25 cellular contexts compared by ENCODE assay signal in the genomic region with DNA sequence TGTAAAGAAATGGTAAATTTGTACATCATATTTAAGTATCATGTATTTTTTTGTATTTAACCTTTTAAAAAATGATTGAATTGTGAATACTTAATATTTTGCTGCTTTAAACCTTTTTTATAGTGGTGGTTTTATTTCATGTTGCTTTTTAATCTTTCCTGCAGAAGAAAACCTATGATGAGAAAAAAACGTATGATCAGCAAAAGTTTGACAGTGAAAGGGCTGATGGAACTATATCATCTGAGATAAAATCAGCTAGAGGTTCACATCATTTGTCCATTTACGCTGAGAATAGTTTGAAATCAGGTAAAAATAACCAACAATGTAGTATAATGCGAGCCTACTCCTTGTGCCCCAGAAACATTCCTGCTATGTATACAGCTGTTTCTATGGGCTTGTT.
"Had no signal": no experiment of that assay in that cellular context is flagged by ENCODE, and none has a peak within 500 bp of the region (broad histone marks: within the 10 kb centered on the region; RNA-seq: fewer than 3 reads in every experiment).

No MANE protein-coding gene starts in this region.

- H3K9me3 Mint-ChIP-seq: immature natural killer cell; memory B cell; natural killer cell; stimulated activated naive B cell treated with anti-CD40 and anti-IgM and Interleukin-4, amounts not matched to agents 10 μg/mL and 1 μg/mL and 100 μg/mL, for 72 hours; stimulated activated naive CD8-positive, alpha-beta T cell treated with anti-CD3 and anti-CD28 coated beads, Interleukin-15, Interleukin-2, amounts not matched to agents 100 ng/mL and 50 ng/mL, for 24 hours had no signal

- DNase-seq: cortex of kidney; effector CD8-positive, alpha-beta T cell; hypothalamus; immature natural killer cell; islet precursor cell; kidney glomerular epithelial cell; natural killer cell; occipital lobe; ovary; posterior cingulate gyrus; psoas muscle; right cardiac atrium; spleen; stimulated activated CD4-positive, alpha-beta T cell treated with anti-CD3 and anti-CD28 coated beads, Interleukin-4, amount 100 ng/mL, for 4 hours; stimulated activated naive B cell treated with anti-CD40 and anti-IgM and Interleukin-4, amounts not matched to agents 10 μg/mL and 1 μg/mL and 100 μg/mL, for 72 hours; upper lobe of right lung; uterus had no signal

- ATAC-seq: natural killer cell; psoas muscle; right cardiac atrium; stimulated activated naive B cell treated with anti-CD40 and anti-IgM and Interleukin-4, amounts not matched to agents 10 μg/mL and 1 μg/mL and 100 μg/mL, for 72 hours; upper lobe of right lung had no signal

- H3K36me3 ChIP-seq: ovary, uterus had no signal

- H3K4me3 ChIP-seq: lung, ovary, psoas muscle, skin epidermis, spleen, thoracic aorta, tibial nerve, upper lobe of right lung, uterus had no signal

- H3K27me3 ChIP-seq: ovary, spleen, tibial nerve, upper lobe of right lung, uterus had no signal

- H3K27ac Mint-ChIP-seq: memory B cell; natural killer cell; stimulated activated naive B cell treated with anti-CD40 and anti-IgM and Interleukin-4, amounts not matched to agents 10 μg/mL and 1 μg/mL and 100 μg/mL, for 72 hours had no signal

- H3K4me3 Mint-ChIP-seq: immature natural killer cell; memory B cell; natural killer cell; stimulated activated naive B cell treated with anti-CD40 and anti-IgM and Interleukin-4, amounts not matched to agents 10 μg/mL and 1 μg/mL and 100 μg/mL, for 72 hours; stimulated activated naive CD8-positive, alpha-beta T cell treated with anti-CD3 and anti-CD28 coated beads, Interleukin-15, Interleukin-2, amounts not matched to agents 100 ng/mL and 50 ng/mL, for 24 hours had no signal

- H3K27ac ChIP-seq: ovary, psoas muscle, skin epidermis, thoracic aorta, tibial nerve, upper lobe of right lung, uterus had no signal

- FAIRE-seq: endometrium, frontal cortex had no signal

- H3K9me3 ChIP-seq: ovary, psoas muscle, spleen, thoracic aorta, tibial nerve, upper lobe of right lung, uterus had no signal

- H3K27me3 Mint-ChIP-seq: memory B cell; stimulated activated naive B cell treated with anti-CD40 and anti-IgM and Interleukin-4, amounts not matched to agents 10 μg/mL and 1 μg/mL and 100 μg/mL, for 72 hours; stimulated activated naive CD8-positive, alpha-beta T cell treated with anti-CD3 and anti-CD28 coated beads, Interleukin-15, Interleukin-2, amounts not matched to agents 100 ng/mL and 50 ng/mL, for 24 hours had no signal
